Comparison of ENCODE assay signal across 9 cellular contexts in genomic region chr11:42770444-42771065, GRCh38.
DNase-seq lines count a peak whose midpoint lies in the region; ATAC-seq and TF ChIP-seq lines count a peak whose summit lies in the region.
"Had no signal": no experiment of that assay in that cellular context is flagged by ENCODE, and none has a peak within 500 bp of the region (broad histone marks: within the 10 kb centered on the region; RNA-seq: fewer than 3 reads in every experiment).

No MANE protein-coding gene starts in this region.

- POLR2A ChIA-PET in naive thymus-derived CD4-positive, alpha-beta T cell (lab: Charles Lee), result no interaction called here

- no peak overlapping the region for H3K4me3 ChIP-seq in heart right ventricle
- H3K4me3 ChIP-seq in naive thymus-derived CD4-positive, alpha-beta T cell (ENCODE audit: low read length), result no peak overlapping the region

- WGBS in heart right ventricle, 2 donors, result 31 to 46% methylated on average over 1 of the region's 1 CpG

- CTCF ChIA-PET in naive thymus-derived CD4-positive, alpha-beta T cell (lab: Charles Lee), result no interaction called here

- TF ChIP-seq CTCF in heart right ventricle (IDR thresholded peaks at IDR 0.05), result peak; percentile 45 to 78 (median 69)

- intact Hi-C loops in heart right ventricle (cut with DNase I) (loop anchor here in 9 of 10 donors (1.0 to 10.0 kb wide), 10 partner anchors 244 to 512 kb away; no protein-coding TSS in a partner anchor), cardiac septum (cut with DNase I) (loop anchor here (2.0 kb wide), 1 partner anchor 512 kb away; no protein-coding TSS in a partner anchor)
- intact Hi-C loops in naive thymus-derived CD4-positive, alpha-beta T cell (cut with micrococcal nuclease), result loop anchor here (1.0 to 5.0 kb wide), 2 partner anchors 508 to 512 kb away; no protein-coding TSS in a partner anchor

- H3K9me3 ChIP-seq in heart right ventricle, result no peaks in the 10 kb centered on the region
- no peaks in the 10 kb centered on the region for H3K9me3 ChIP-seq in naive thymus-derived CD4-positive, alpha-beta T cell (ENCODE audit: control insufficient read depth in 2 of 3, low read length in 3 of 3)

- H3K9me3 Mint-ChIP-seq in naive thymus-derived CD4-positive, alpha-beta T cell, result peaks cover 0 to 12% (median 3%) of the 10 kb centered on the region in 11 donors
- H3K9me3 Mint-ChIP-seq: activated naive CD4-positive, alpha-beta T cell treated with anti-CD3 and anti-CD28 coated beads, Interleukin-2, amount 50 U/mL, for 24 hours had no signal

- no peaks in the 10 kb centered on the region for H3K27me3 Mint-ChIP-seq in naive thymus-derived CD4-positive, alpha-beta T cell
- H3K27me3 Mint-ChIP-seq: activated naive CD4-positive, alpha-beta T cell treated with anti-CD3 and anti-CD28 coated beads, Interleukin-2, amount 50 U/mL, for 24 hours had no signal

- no peak overlapping the region for H3K27ac ChIP-seq in heart right ventricle
- no peak overlapping the region for H3K27ac ChIP-seq in naive thymus-derived CD4-positive, alpha-beta T cell (ENCODE audit: low read depth, low read length)

- H3K4me3 Mint-ChIP-seq in naive thymus-derived CD4-positive, alpha-beta T cell, result no peak overlapping the region
- H3K4me3 Mint-ChIP-seq: activated naive CD4-positive, alpha-beta T cell treated with anti-CD3 and anti-CD28 coated beads, Interleukin-2, amount 50 U/mL, for 24 hours had no signal

- no peak for DNase-seq in heart right ventricle
- DNase-seq in cardiac septum (ENCODE audit: low spot score), result no peak
- peak; percentile 64 for DNase-seq in SK-MEL-5 (ENCODE audit: low read depth, low spot score)
- DNase-seq in iris pigment epithelial cell (ENCODE audit: low read depth), result peak; percentile 3
- DNase-seq in DMS79 (lab: John Stamatoyannopoulos, UW), result no peak
- no peak for DNase-seq in NCI-H2171 treated with DMSO at 0.1 percent for 48 hours (lab: John Stamatoyannopoulos, UW)
- no peak for DNase-seq in naive thymus-derived CD4-positive, alpha-beta T cell

- H3K36me3 Mint-ChIP-seq in naive thymus-derived CD4-positive, alpha-beta T cell, result no peaks in the 10 kb centered on the region
- H3K36me3 Mint-ChIP-seq: activated naive CD4-positive, alpha-beta T cell treated with anti-CD3 and anti-CD28 coated beads, Interleukin-2, amount 50 U/mL, for 24 hours had no signal

- ATAC-seq in heart right ventricle (no peak), HG03060 (IDR thresholded peaks at IDR 0.05; ENCODE audit: low read depth, unreplicated experiment) (peak; percentile 63)
- no peak for ATAC-seq in naive thymus-derived CD4-positive, alpha-beta T cell

- H3K4me1 ChIP-seq in heart right ventricle, result no peaks in the 10 kb centered on the region
- no peaks in the 10 kb centered on the region for H3K4me1 ChIP-seq in naive thymus-derived CD4-positive, alpha-beta T cell (ENCODE audit: control insufficient read depth in 2 of 2, insufficient read depth in 2 of 2, low read length in 2 of 2)

- peaks cover 0 to 14% (median 0%) of the 10 kb centered on the region in 7 donors for H3K27me3 ChIP-seq in heart right ventricle
- no peaks in the 10 kb centered on the region for H3K27me3 ChIP-seq in naive thymus-derived CD4-positive, alpha-beta T cell (ENCODE audit: control insufficient read depth in 2 of 2, insufficient read depth in 2 of 2, low read length in 2 of 2)

- H3K36me3 ChIP-seq in heart right ventricle, result no peaks in the 10 kb centered on the region
- H3K36me3 ChIP-seq in naive thymus-derived CD4-positive, alpha-beta T cell (ENCODE audit: control insufficient read depth in 2 of 3, insufficient read depth in 3 of 3, low read length in 3 of 3), result no peaks in the 10 kb centered on the region

- H3K27ac Mint-ChIP-seq in naive thymus-derived CD4-positive, alpha-beta T cell, result no peak overlapping the region
- H3K27ac Mint-ChIP-seq: activated naive CD4-positive, alpha-beta T cell treated with anti-CD3 and anti-CD28 coated beads, Interleukin-2, amount 50 U/mL, for 24 hours had no signal

- H3K4me1 Mint-ChIP-seq in naive thymus-derived CD4-positive, alpha-beta T cell, result no peaks in the 10 kb centered on the region
- H3K4me1 Mint-ChIP-seq: activated naive CD4-positive, alpha-beta T cell treated with anti-CD3 and anti-CD28 coated beads, Interleukin-2, amount 50 U/mL, for 24 hours had no signal

- in situ Hi-C loops in SK-MEL-5 (cut with HindIII; ENCODE audit: low pct_unique_long_range_greater_than_20kb, low sequenced_read_pairs), result no loop called here

Comparison
In these comparisons a context has a peak if more than half of its experiments do, and no peak if none do; other contexts are left out.
1. DNase-seq: peak in SK-MEL-5 (single experiment) and iris pigment epithelial cell (single experiment); none in heart right ventricle (0 of 2), cardiac septum (single experiment), DMS79 (single experiment), NCI-H2171 treated with DMSO at 0.1 percent for 48 hours (single experiment) and naive thymus-derived CD4-positive, alpha-beta T cell (0 of 9).